Comparison of ENCODE assay signal across 18 cellular contexts in genomic region chr17:36691606-36692005, GRCh38.
"Had no signal": no experiment of that assay in that cellular context is flagged by ENCODE, and none has a peak within 500 bp of the region (broad histone marks: within the 10 kb centered on the region; RNA-seq: fewer than 3 reads in every experiment).

No MANE protein-coding gene starts in this region.

- H3K36me3 ChIP-seq: heart left ventricle, right atrium auricular region, spleen, upper lobe of right lung had no signal

- H3K4me1 ChIP-seq: heart left ventricle, right atrium auricular region, spleen, upper lobe of right lung had no signal

- H3K9me3 ChIP-seq: heart left ventricle, right atrium auricular region, spleen, upper lobe of right lung had no signal

- H3K27me3 ChIP-seq: right atrium auricular region, upper lobe of right lung had no signal

- H3K4me1 Mint-ChIP-seq: activated CD4-positive, alpha-beta memory T cell treated with anti-CD3 and anti-CD28 coated beads, Interleukin-2, amount 10 ng/mL, durations not matched to agents 7 days and 5 days; activated naive CD8-positive, alpha-beta T cell treated with anti-CD3 and anti-CD28 coated beads, Interleukin-2, amount 50 U/mL, for 24 hours; natural killer cell had no signal

- H3K27ac ChIP-seq: heart left ventricle, right atrium auricular region, spleen, upper lobe of right lung had no signal

- H3K36me3 Mint-ChIP-seq: natural killer cell had no signal

- H3K4me3 ChIP-seq: heart left ventricle, right atrium auricular region, spleen, upper lobe of right lung had no signal

- H3K9me3 Mint-ChIP-seq: activated CD4-positive, alpha-beta memory T cell treated with anti-CD3 and anti-CD28 coated beads, Interleukin-2, amount 10 ng/mL, durations not matched to agents 7 days and 5 days; activated naive CD8-positive, alpha-beta T cell treated with anti-CD3 and anti-CD28 coated beads, Interleukin-2, amount 50 U/mL, for 24 hours; activated T-cell treated with anti-CD3 and anti-CD28 coated beads, Interleukin-2, amount 50 U/mL, for 72 hours; dendritic cell treated with granulocyte-macrophage colony-stimulating factor and Interleukin-4, amounts not matched to agents 40 ng/mL and 50 ng/mL, for 4 days; natural killer cell had no signal

- ATAC-seq: activated naive CD8-positive, alpha-beta T cell treated with anti-CD3 and anti-CD28 coated beads, Interleukin-2, amount 50 U/mL, for 24 hours; activated T-cell treated with anti-CD3 and anti-CD28 coated beads, Interleukin-2, amount 50 U/mL, for 72 hours; heart left ventricle; left cardiac atrium; natural killer cell; stimulated activated naive CD8-positive, alpha-beta T cell treated with anti-CD3 and anti-CD28 coated beads, Interleukin-15, Interleukin-2, amounts not matched to agents 100 U/mL and 50 U/mL, for 24 hours; upper lobe of right lung had no signal

- DNase-seq: activated CD4-positive, alpha-beta memory T cell treated with anti-CD3 and anti-CD28 coated beads, Interleukin-2, amount 10 ng/mL, durations not matched to agents 7 days and 5 days; activated CD4-positive, alpha-beta T cell treated with anti-CD3 and anti-CD28 coated beads for 48 hours; activated effector memory CD4-positive, alpha-beta T cell treated with Interleukin-2 at 50 U/mL for 16 hours; activated naive CD4-positive, alpha-beta T cell treated with anti-CD3 and anti-CD28 coated beads, Interleukin-2, amount 50 U/mL, for 16 hours; activated naive CD8-positive, alpha-beta T cell treated with anti-CD3 and anti-CD28 coated beads, Interleukin-2, amount 50 U/mL, for 24 hours; activated T-cell treated with anti-CD3 and anti-CD28 coated beads, Interleukin-2, amount 50 U/mL, for 72 hours; effector CD4-positive, alpha-beta T cell; heart left ventricle; left cardiac atrium; midbrain; natural killer cell; spleen; stimulated activated CD4-positive, alpha-beta T cell treated with anti-CD3 and anti-CD28 coated beads, Interleukin-4, amount 100 ng/mL, for 1 hour; stimulated activated naive CD8-positive, alpha-beta T cell treated with anti-CD3 and anti-CD28 coated beads, Interleukin-15, Interleukin-2, amounts not matched to agents 100 U/mL and 50 U/mL, for 24 hours; upper lobe of right lung had no signal

- H3K27ac Mint-ChIP-seq: activated CD4-positive, alpha-beta memory T cell treated with anti-CD3 and anti-CD28 coated beads, Interleukin-2, amount 10 ng/mL, durations not matched to agents 7 days and 5 days; activated naive CD8-positive, alpha-beta T cell treated with anti-CD3 and anti-CD28 coated beads, Interleukin-2, amount 50 U/mL, for 24 hours; activated T-cell treated with anti-CD3 and anti-CD28 coated beads, Interleukin-2, amount 50 U/mL, for 72 hours; dendritic cell treated with granulocyte-macrophage colony-stimulating factor and Interleukin-4, amounts not matched to agents 40 ng/mL and 50 ng/mL, for 4 days; natural killer cell; progenitor cell of endocrine pancreas had no signal

- H3K4me3 Mint-ChIP-seq: activated CD4-positive, alpha-beta memory T cell treated with anti-CD3 and anti-CD28 coated beads, Interleukin-2, amount 10 ng/mL, durations not matched to agents 7 days and 5 days; activated naive CD8-positive, alpha-beta T cell treated with anti-CD3 and anti-CD28 coated beads, Interleukin-2, amount 50 U/mL, for 24 hours; activated T-cell treated with anti-CD3 and anti-CD28 coated beads, Interleukin-2, amount 50 U/mL, for 72 hours; dendritic cell treated with granulocyte-macrophage colony-stimulating factor and Interleukin-4, amounts not matched to agents 40 ng/mL and 50 ng/mL, for 4 days; natural killer cell had no signal
